9 cellular contexts compared by ENCODE assay signal in genomic region chr4:157221895-157222763, GRCh38. TPM values are rescaled to one million over a fixed set of nuclear protein-coding genes. Genes with fewer than 3 reads are reported as not detected.
DNase-seq lines count a peak whose midpoint lies in the region; ATAC-seq and TF ChIP-seq lines count a peak whose summit lies in the region.
"Had no signal": no experiment of that assay in that cellular context is flagged by ENCODE, and none has a peak within 500 bp of the region (broad histone marks: within the 10 kb centered on the region; RNA-seq: fewer than 3 reads in every experiment).

No MANE protein-coding gene starts in this region.

- intact Hi-C loops in posterior vena cava (cut with DNase I) = loop anchor here (5.0 to 10.0 kb wide), 2 partner anchors 753 to 760 kb away; no protein-coding TSS in a partner anchor

- H3K9me3 Mint-ChIP-seq in activated naive CD8-positive, alpha-beta T cell treated with anti-CD3 and anti-CD28 coated beads, Interleukin-2, amount 50 U/mL, for 24 hours = peaks cover 7% of the 10 kb centered on the region

- peaks cover 4% of the 10 kb centered on the region for H3K36me3 Mint-ChIP-seq in activated naive CD8-positive, alpha-beta T cell treated with anti-CD3 and anti-CD28 coated beads, Interleukin-2, amount 50 U/mL, for 24 hours (ENCODE audit: low read depth)

- ATAC-seq in GM18498 (IDR thresholded peaks at IDR 0.05; ENCODE audit: unreplicated experiment) = no peak
- ATAC-seq in activated naive CD8-positive, alpha-beta T cell treated with anti-CD3 and anti-CD28 coated beads, Interleukin-2, amount 50 U/mL, for 24 hours = no peak
- ATAC-seq in GM19035 (IDR thresholded peaks at IDR 0.05; ENCODE audit: unreplicated experiment) = no peak

- no peak for TF ChIP-seq CTCF in fibroblast of villous mesenchyme (IDR thresholded peaks at IDR 0.05; ENCODE audit: insufficient read depth, low read depth, low read length)

- DNase-seq in G401 (ENCODE audit: low spot score) (peak; percentile 73), NCI-H526 treated with DMSO at 0.1 percent for 48 hours (lab: John Stamatoyannopoulos, UW) (peak; percentile 49), fibroblast of villous mesenchyme (ENCODE audit: low read depth) (no peak), posterior vena cava (ENCODE audit: low spot score) (peak; percentile 74)
- DNase-seq in activated naive CD8-positive, alpha-beta T cell treated with anti-CD3 and anti-CD28 coated beads, Interleukin-2, amount 50 U/mL, for 24 hours = no peak
- DNase-seq in effector CD8-positive, alpha-beta T cell (lab: John Stamatoyannopoulos, UW) = no peak
- DNase-seq: naive B cell had no signal

- in situ Hi-C loops in G401 (cut with HindIII; ENCODE audit: low sequenced_read_pairs) = no loop called here

- peak overlapping the region; percentile 47 for H3K4me3 ChIP-seq in fibroblast of villous mesenchyme (ENCODE audit: low read depth, low read length)

- no peak overlapping the region for H3K27ac Mint-ChIP-seq in activated naive CD8-positive, alpha-beta T cell treated with anti-CD3 and anti-CD28 coated beads, Interleukin-2, amount 50 U/mL, for 24 hours

- H3K4me3 Mint-ChIP-seq in activated naive CD8-positive, alpha-beta T cell treated with anti-CD3 and anti-CD28 coated beads, Interleukin-2, amount 50 U/mL, for 24 hours = no peak overlapping the region
- H3K4me3 Mint-ChIP-seq: naive B cell had no signal

- H3K4me1 Mint-ChIP-seq in activated naive CD8-positive, alpha-beta T cell treated with anti-CD3 and anti-CD28 coated beads, Interleukin-2, amount 50 U/mL, for 24 hours = peaks cover 2% of the 10 kb centered on the region

- peaks cover 40% of the 10 kb centered on the region for H3K27me3 Mint-ChIP-seq in activated naive CD8-positive, alpha-beta T cell treated with anti-CD3 and anti-CD28 coated beads, Interleukin-2, amount 50 U/mL, for 24 hours

RNA-seq across cellular contexts. Expression of gene GRIA2, which starts 1.6 kb away (rescaled TPM):
- not detected in 2 replicates for total RNA-seq in G401 (2014; rRNA removed; shearing (Covaris generic))
- total RNA-seq in fibroblast of villous mesenchyme (1.9 TPM in 1 of 2 replicates, not detected in the other), posterior vena cava (1 to 10 TPM; 1.6 TPM)

Comparison
In these comparisons a context has a peak if more than half of its experiments do, and no peak if none do; other contexts are left out.
1. DNase-seq: peak in G401 (single experiment), NCI-H526 treated with DMSO at 0.1 percent for 48 hours (single experiment) and posterior vena cava (single experiment); none in fibroblast of villous mesenchyme (single experiment), activated naive CD8-positive, alpha-beta T cell treated with anti-CD3 and anti-CD28 coated beads, Interleukin-2, amount 50 U/mL, for 24 hours (single experiment) and effector CD8-positive, alpha-beta T cell (single experiment).